ENCODE assay signal across 13 cellular contexts in genomic region chr11:70661763-70662501, GRCh38.
A peak's percentile ranks its signal among the peaks of the same experiment; 100 is the strongest.
DNase-seq lines count a peak whose midpoint lies in the region; ATAC-seq and TF ChIP-seq lines count a peak whose summit lies in the region.
"Had no signal": no experiment of that assay in that cellular context is flagged by ENCODE, and none has a peak within 500 bp of the region (broad histone marks: within the 10 kb centered on the region; RNA-seq: fewer than 3 reads in every experiment).

No MANE protein-coding gene starts in this region.

- CTCF ChIA-PET in AG04449 (lab: Yijun Ruan, JAX), result no interaction called here
- CTCF ChIA-PET in activated CD4-positive, alpha-beta T cell treated with anti-CD3 and anti-CD28 coated beads, Interleukin-2, amount 10 ng/mL, durations not matched to agents 7 days and 5 days (lab: Charles Lee), result no interaction called here

- H3K27me3 Mint-ChIP-seq in nephron progenitor cell (ENCODE audit: low read depth, poor library complexity), result peaks cover 76% of the 10 kb centered on the region
- peaks cover 24% of the 10 kb centered on the region for H3K27me3 Mint-ChIP-seq in activated CD4-positive, alpha-beta T cell treated with anti-CD3 and anti-CD28 coated beads, Interleukin-2, amount 10 ng/mL, durations not matched to agents 7 days and 5 days

- no peak overlapping the region for H3K27ac Mint-ChIP-seq in nephron progenitor cell
- H3K27ac Mint-ChIP-seq in activated CD4-positive, alpha-beta T cell treated with anti-CD3 and anti-CD28 coated beads, Interleukin-2, amount 10 ng/mL, durations not matched to agents 7 days and 5 days, result no peak overlapping the region
- H3K27ac Mint-ChIP-seq: activated CD4-positive, alpha-beta T cell treated with anti-CD3 and anti-CD28 coated beads, Interleukin-2, amount 10 ng/mL, durations not matched to agents 24 days and 14 days; CD4-positive, alpha-beta T cell had no signal

- H3K36me3 Mint-ChIP-seq in nephron progenitor cell (ENCODE audit: low read depth), result no peaks in the 10 kb centered on the region
- no peaks in the 10 kb centered on the region for H3K36me3 Mint-ChIP-seq in activated CD4-positive, alpha-beta T cell treated with anti-CD3 and anti-CD28 coated beads, Interleukin-2, amount 10 ng/mL, durations not matched to agents 7 days and 5 days (ENCODE audit: low read depth)

- H3K9me3 Mint-ChIP-seq in nephron progenitor cell, result no peaks in the 10 kb centered on the region
- no peaks in the 10 kb centered on the region for H3K9me3 Mint-ChIP-seq in activated CD4-positive, alpha-beta T cell treated with anti-CD3 and anti-CD28 coated beads, Interleukin-2, amount 10 ng/mL, durations not matched to agents 7 days and 5 days
- H3K9me3 Mint-ChIP-seq: activated CD4-positive, alpha-beta T cell treated with anti-CD3 and anti-CD28 coated beads, Interleukin-2, amount 10 ng/mL, durations not matched to agents 24 days and 14 days; CD4-positive, alpha-beta T cell; central memory CD8-positive, alpha-beta T cell had no signal

- TF ChIP-seq CTCF in AG04449 (IDR thresholded peaks at IDR 0.05; ENCODE audit: insufficient read depth, low read length, missing control alignments) (no peak), nephron progenitor cell (IDR thresholded peaks at IDR 0.05) (no peak)

- H3K4me3 ChIP-seq in AG04449 (ENCODE audit: low read depth, low read length), result peak overlapping the region; percentile 25
- H3K4me3 ChIP-seq: mucosa of descending colon had no signal

- H3K4me3 Mint-ChIP-seq in nephron progenitor cell, result peak overlapping the region; percentile 84
- H3K4me3 Mint-ChIP-seq in activated CD4-positive, alpha-beta T cell treated with anti-CD3 and anti-CD28 coated beads, Interleukin-2, amount 10 ng/mL, durations not matched to agents 7 days and 5 days, result no peak overlapping the region
- H3K4me3 Mint-ChIP-seq: activated CD4-positive, alpha-beta T cell treated with anti-CD3 and anti-CD28 coated beads, Interleukin-2, amount 10 ng/mL, durations not matched to agents 24 days and 14 days; CD4-positive, alpha-beta T cell; central memory CD8-positive, alpha-beta T cell had no signal

- POLR2A ChIA-PET in AG04449 (lab: Yijun Ruan, JAX), result no interaction called here
- POLR2A ChIA-PET in activated CD4-positive, alpha-beta T cell treated with anti-CD3 and anti-CD28 coated beads, Interleukin-2, amount 10 ng/mL, durations not matched to agents 7 days and 5 days (lab: Charles Lee), result no interaction called here

- peaks cover 36% of the 10 kb centered on the region for H3K4me1 Mint-ChIP-seq in nephron progenitor cell
- H3K4me1 Mint-ChIP-seq in activated CD4-positive, alpha-beta T cell treated with anti-CD3 and anti-CD28 coated beads, Interleukin-2, amount 10 ng/mL, durations not matched to agents 7 days and 5 days, result no peaks in the 10 kb centered on the region
- H3K4me1 Mint-ChIP-seq: activated CD4-positive, alpha-beta T cell treated with anti-CD3 and anti-CD28 coated beads, Interleukin-2, amount 10 ng/mL, durations not matched to agents 24 days and 14 days had no signal

- DNase-seq in AG04449 (ENCODE audit: low read depth, low spot score), result no peak
- DNase-seq in NCI-H2227 (lab: John Stamatoyannopoulos, UW; ENCODE audit: unreplicated experiment), result peak; percentile 83
- peak; percentile 8 for DNase-seq in fibroblast of gingiva (ENCODE audit: low read depth)
- DNase-seq in nephron progenitor cell, result peak; percentile 54
- DNase-seq in SIG-M5 (lab: John Stamatoyannopoulos, UW), result no peak
- no peak for DNase-seq in activated effector memory CD4-positive, alpha-beta T cell treated with Interleukin-2 at 50 U/mL for 16 hours
- DNase-seq in activated CD4-positive, alpha-beta T cell treated with anti-CD3 and anti-CD28 coated beads, Interleukin-2, amount 10 ng/mL, durations not matched to agents 7 days and 5 days, result no peak
- DNase-seq: activated CD4-positive, alpha-beta T cell treated with anti-CD3 and anti-CD28 coated beads, Interleukin-2, amount 10 ng/mL, durations not matched to agents 24 days and 14 days; CD4-positive, alpha-beta T cell; mucosa of descending colon; NCI-H446 treated with DMSO at 0.1 percent for 48 hours had no signal

- ATAC-seq in HG03521 (IDR thresholded peaks at IDR 0.05; ENCODE audit: unreplicated experiment), result no peak
- ATAC-seq: mucosa of descending colon had no signal

Comparison
In these comparisons a context has a peak if more than half of its experiments do, and no peak if none do; other contexts are left out.
1. DNase-seq: peak in NCI-H2227 (single experiment), fibroblast of gingiva (single experiment) and nephron progenitor cell (single experiment); none in AG04449 (single experiment), SIG-M5 (single experiment), activated effector memory CD4-positive, alpha-beta T cell treated with Interleukin-2 at 50 U/mL for 16 hours (single experiment) and activated CD4-positive, alpha-beta T cell treated with anti-CD3 and anti-CD28 coated beads, Interleukin-2, amount 10 ng/mL, durations not matched to agents 7 days and 5 days (single experiment).